ENCODE assay signal across 20 cellular contexts in genomic region chr18:63819780-63820179, GRCh38. TPM values are rescaled to one million over a fixed set of nuclear protein-coding genes. Genes with fewer than 3 reads are reported as not detected.
"Had no signal": no experiment of that assay in that cellular context is flagged by ENCODE, and none has a peak within 500 bp of the region (broad histone marks: within the 10 kb centered on the region; RNA-seq: fewer than 3 reads in every experiment).

No MANE protein-coding gene starts in this region.

- DNase-seq: activated B cell treated with CpG ODN at 0.5 μM for 24 hours; activated CD8-positive, alpha-beta memory T cell treated with anti-CD3 and anti-CD28 coated beads, Interleukin-2, amount 50 U/mL, for 4 hours; activated CD8-positive, alpha-beta T cell treated with anti-CD3 and anti-CD28 coated beads, Interleukin-2, amount 10 ng/mL, durations not matched to agents 7 days and 5 days; activated effector memory CD4-positive, alpha-beta T cell treated with anti-CD3 and anti-CD28 coated beads, Interleukin-2, amount 50 U/mL, for 16 hours; activated T-cell treated with anti-CD3 and anti-CD28 coated beads, Interleukin-2, amount 50 U/mL, for 48 hours; central memory CD4-positive, alpha-beta T cell; effector CD4-positive, alpha-beta T cell; gastrocnemius medialis; heart right ventricle; left colon; naive B cell; thyroid gland had no signal

- H3K27ac ChIP-seq: coronary artery, gastrocnemius medialis, heart right ventricle, thyroid gland had no signal

- H3K27me3 ChIP-seq: gastrocnemius medialis, thyroid gland had no signal

- H3K4me1 ChIP-seq: gastrocnemius medialis, heart right ventricle, thyroid gland had no signal

- ATAC-seq: activated CD8-positive, alpha-beta T cell treated with anti-CD3 and anti-CD28 coated beads, Interleukin-2, amount 10 ng/mL, durations not matched to agents 7 days and 5 days; gastrocnemius medialis; heart right ventricle; left colon; stimulated activated effector memory CD8-positive, alpha-beta T cell treated with anti-CD3 and anti-CD28 coated beads, Interleukin-12 subunit alpha, Interleukin-12 subunit beta, amount 100 ng/mL, for 72 hours had no signal

- H3K36me3 ChIP-seq: gastrocnemius medialis, heart right ventricle, thyroid gland had no signal

- H3K4me3 ChIP-seq: coronary artery, gastrocnemius medialis, heart right ventricle, thyroid gland had no signal

- H3K9me3 ChIP-seq: gastrocnemius medialis, thyroid gland had no signal

RNA-seq across cellular contexts. Expression of gene SERPINB7, which starts 44.6 kb away (rescaled TPM):
- total RNA-seq: activated B cell treated with CpG ODN at 0.5 μM for 24 hours; activated CD4-positive, alpha-beta T cell treated with anti-CD3 and anti-CD28 coated beads, Interleukin-2, amount 10 ng/mL, durations not matched to agents 24 days and 14 days; activated CD8-positive, alpha-beta T cell treated with anti-CD3 and anti-CD28 coated beads, Interleukin-2, amount 10 ng/mL, durations not matched to agents 7 days and 5 days; endothelial cell of umbilical vein; gastrocnemius medialis; heart right ventricle; lung microvascular endothelial cell; mononuclear cell; T-helper 2 cell treated with Interferon-gamma antibody and Interleukin-4, amounts not matched to agents 100 ng/mL and 5 ng/mL, for 36 hours; thyroid gland; urinary bladder had no signal
- polyA plus RNA-seq: endothelial cell of umbilical vein, heart right ventricle, urinary bladder had no signal
